In genomic region chr6:169701218-169701952, GRCh38 we compare ENCODE assay signal across 1 cellular context.
TF ChIP-seq lines count a peak whose summit lies in the region.

No MANE protein-coding gene starts in this region.

TF ChIP-seq in A549, 52 proteins besides CTCF, POLR2A, EP300 and RAD21 (continued from another document):
- TF ChIP-seq USF2 (IDR thresholded peaks at IDR 0.05), result no peak
- no peak for TF ChIP-seq CBX2 (IDR thresholded peaks at IDR 0.05; ENCODE audit: borderline replicate concordance, low read depth)
- TF ChIP-seq ZSCAN20 (CRISPR knock-in tag; IDR thresholded peaks at IDR 0.05), result no peak
